8 cellular contexts compared by ENCODE assay signal in the genomic region with DNA sequence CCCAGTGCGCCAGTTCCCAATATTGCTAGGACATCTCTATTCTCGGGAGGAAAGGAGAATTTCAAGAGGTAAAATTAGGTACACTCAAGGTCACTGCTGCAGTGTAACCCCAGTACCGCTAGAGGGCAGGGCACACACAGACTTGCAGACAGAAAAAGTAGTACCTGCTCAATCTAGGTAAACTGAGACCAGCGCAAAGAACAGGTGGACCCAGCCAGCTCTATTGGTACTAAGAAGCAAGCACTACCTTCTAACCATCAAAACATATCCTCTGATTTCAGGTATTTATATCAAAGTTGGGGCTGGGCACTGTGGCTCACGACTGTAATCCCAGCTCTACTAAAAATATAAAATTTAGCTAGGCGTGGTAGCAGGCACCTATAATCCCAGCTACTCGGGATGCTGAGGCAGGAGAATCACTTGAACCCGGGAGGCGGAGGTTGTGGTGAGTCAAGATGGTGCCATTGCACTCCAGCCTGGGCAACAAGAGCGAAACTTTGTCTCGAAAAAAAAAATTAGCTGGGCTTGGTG. TPM values are rescaled to one million over a fixed set of nuclear protein-coding genes. Genes with fewer than 3 reads are reported as not detected.
DNase-seq lines count a peak whose midpoint lies in the region; ATAC-seq and TF ChIP-seq lines count a peak whose summit lies in the region.

No MANE protein-coding gene starts in this region.

- POLR2A ChIA-PET in activated B cell treated with CpG ODN at 0.5 μM for 24 hours (lab: Charles Lee), result interaction anchor here (0.6 to 5.4 kb wide), 16 partner anchors 9 to 366 kb away, joined by 3 to 113 read pairs (median 12); a partner anchor contains a TSS

- peak overlapping the region; percentile 96 for H3K27ac Mint-ChIP-seq in activated B cell treated with CpG ODN at 0.5 μM for 24 hours

- intact Hi-C loops in activated B cell treated with CpG ODN at 0.5 μM for 24 hours (cut with micrococcal nuclease), result loop anchor here (1.0 kb wide), 3 partner anchors 52 to 144 kb away; no protein-coding TSS in a partner anchor

- no peak overlapping the region for H3K27ac ChIP-seq in caudate nucleus (ENCODE audit: low read depth, low read length)

- TF ChIP-seq CTCF in activated B cell treated with CpG ODN at 0.5 μM for 24 hours (IDR thresholded peaks at IDR 0.05), result peak; percentile 98

- peaks cover 53% of the 10 kb centered on the region for H3K4me1 Mint-ChIP-seq in activated B cell treated with CpG ODN at 0.5 μM for 24 hours

- no peaks in the 10 kb centered on the region for H3K9me3 Mint-ChIP-seq in activated B cell treated with CpG ODN at 0.5 μM for 24 hours

- ATAC-seq in activated B cell treated with CpG ODN at 0.5 μM for 24 hours (ENCODE audit: low read depth), result no peak
- no peak for ATAC-seq in GM21360 (IDR thresholded peaks at IDR 0.05; ENCODE audit: unreplicated experiment)

- CTCF ChIA-PET in activated B cell treated with CpG ODN at 0.5 μM for 24 hours (lab: Charles Lee), result interaction anchor here (0.8 to 7.5 kb wide), 19 partner anchors 12 to 524 kb away, joined by 3 to 175 read pairs (median 5); no protein-coding TSS in a partner anchor

- H3K36me3 Mint-ChIP-seq in activated B cell treated with CpG ODN at 0.5 μM for 24 hours (ENCODE audit: low read depth), result peaks cover 4% of the 10 kb centered on the region

- peak overlapping the region; percentile 15 for H3K4me3 Mint-ChIP-seq in activated B cell treated with CpG ODN at 0.5 μM for 24 hours

- no peaks in the 10 kb centered on the region for H3K27me3 Mint-ChIP-seq in activated B cell treated with CpG ODN at 0.5 μM for 24 hours

- DNase-seq in GDM1 (lab: John Stamatoyannopoulos, UW) (peak; percentile 45), M059J (ENCODE audit: low read depth) (peak; percentile 52), activated B cell treated with CpG ODN at 0.5 μM for 24 hours (no peak), caudate nucleus (lab: John Stamatoyannopoulos, UW) (peak in 33 of 61 donors; percentile 5 to 62 (median 25)), lung microvascular endothelial cell (ENCODE audit: low read depth in 2 of 2) (peak; percentile 63 to 74), NCI-H187 treated with DMSO at 0.1 percent for 48 hours (lab: John Stamatoyannopoulos, UW) (no peak)
- peak; percentile 39 to 57 for DNase-seq in stimulated activated CD8-positive, alpha-beta memory T cell treated with anti-CD3 and anti-CD28 coated beads, Interleukin-7, amount 100 ng/mL, for 1 hour (ENCODE audit: low read depth in 2 of 2)

RNA-seq across cellular contexts. Expression of a gene that starts 3.6 kb away (rescaled TPM):
- total RNA-seq in M059J (2014; rRNA removed; shearing (Covaris generic)), result 4.0 and 9.5 TPM in 2 replicates
- 42.7 and 48.4 TPM in 2 replicates for total RNA-seq in activated B cell treated with CpG ODN at 0.5 μM for 24 hours
- 8.3 and 12.7 TPM in 2 replicates for total RNA-seq in lung microvascular endothelial cell

RNA-seq across cellular contexts. Expression of a gene that starts 10.7 kb away (rescaled TPM):
- total RNA-seq in M059J (2014; rRNA removed; shearing (Covaris generic)), result 0.02 and 0.32 TPM in 2 replicates
- total RNA-seq in activated B cell treated with CpG ODN at 0.5 μM for 24 hours (0.02 and 0.04 TPM in 2 replicates), lung microvascular endothelial cell (0.87 and 1.2 TPM in 2 replicates)

RNA-seq across cellular contexts. Expression of a gene that starts 21.8 kb away (rescaled TPM):
- 0.05 TPM in 1 of 2 replicates, not detected in the other for total RNA-seq in M059J (2014; rRNA removed; shearing (Covaris generic))
- total RNA-seq in activated B cell treated with CpG ODN at 0.5 μM for 24 hours (0.82 and 1.3 TPM in 2 replicates), lung microvascular endothelial cell (under 0.01 TPM in 1 of 2 replicates, not detected in the other)

RNA-seq across cellular contexts. Expression of a gene that starts 36.3 kb away (rescaled TPM):
- total RNA-seq in M059J (2014; rRNA removed; shearing (Covaris generic)), result 52.3 and 92.8 TPM in 2 replicates
- 401 and 442 TPM in 2 replicates for total RNA-seq in activated B cell treated with CpG ODN at 0.5 μM for 24 hours
- 63.5 and 69.5 TPM in 2 replicates for total RNA-seq in lung microvascular endothelial cell

RNA-seq across cellular contexts. Expression of a gene that starts 40.9 kb away (rescaled TPM):
- total RNA-seq in M059J (2014; rRNA removed; shearing (Covaris generic)), result not detected in 2 replicates
- 8.7 and 14.8 TPM in 2 replicates for total RNA-seq in activated B cell treated with CpG ODN at 0.5 μM for 24 hours
- total RNA-seq in lung microvascular endothelial cell, result not detected in 2 replicates

Comparison
In these comparisons a context has a peak if more than half of its experiments do, and no peak if none do; other contexts are left out.
1. DNase-seq: peak in GDM1 (single experiment), M059J (single experiment), caudate nucleus (33 of 61), lung microvascular endothelial cell (2 of 2) and stimulated activated CD8-positive, alpha-beta memory T cell treated with anti-CD3 and anti-CD28 coated beads, Interleukin-7, amount 100 ng/mL, for 1 hour (2 of 2); none in activated B cell treated with CpG ODN at 0.5 μM for 24 hours (single experiment) and NCI-H187 treated with DMSO at 0.1 percent for 48 hours (single experiment).